Comparison of ENCODE assay signal across 9 cellular contexts in genomic region chr5:32504923-32505596, GRCh38.
DNase-seq lines count a peak whose midpoint lies in the region; ATAC-seq and TF ChIP-seq lines count a peak whose summit lies in the region.
"Had no signal": no experiment of that assay in that cellular context is flagged by ENCODE, and none has a peak within 500 bp of the region (broad histone marks: within the 10 kb centered on the region; RNA-seq: fewer than 3 reads in every experiment).

No MANE protein-coding gene starts in this region.

- H3K27me3 ChIP-seq in MG63: no peaks in the 10 kb centered on the region

- H3K36me3 Mint-ChIP-seq in T-helper 2 cell treated with Interferon-gamma antibody and Interleukin-4, amounts not matched to agents 5 μg/mL and 100 μg/mL, for 36 hours (ENCODE audit: low read depth): no peaks in the 10 kb centered on the region

- no peaks in the 10 kb centered on the region for H3K36me3 ChIP-seq in MG63

- peaks cover 15% of the 10 kb centered on the region for H3K27me3 Mint-ChIP-seq in T-helper 2 cell treated with Interferon-gamma antibody and Interleukin-4, amounts not matched to agents 5 μg/mL and 100 μg/mL, for 36 hours (ENCODE audit: low read depth)

- H3K4me3 ChIP-seq in MG63 (no peak overlapping the region), fibroblast of villous mesenchyme (ENCODE audit: low read depth, low read length) (peak overlapping the region; percentile 1)

- TF ChIP-seq CTCF in fibroblast of villous mesenchyme (IDR thresholded peaks at IDR 0.05; ENCODE audit: insufficient read depth, low read depth, low read length): no peak

- ATAC-seq in GM21526 (IDR thresholded peaks at IDR 0.05; ENCODE audit: low FRiP score, unreplicated experiment) (no peak), HG03196 (IDR thresholded peaks at IDR 0.05; ENCODE audit: unreplicated experiment) (no peak), HG03571 (IDR thresholded peaks at IDR 0.05; ENCODE audit: unreplicated experiment) (no peak)

- peaks cover 31% of the 10 kb centered on the region for H3K4me1 Mint-ChIP-seq in T-helper 2 cell treated with Interferon-gamma antibody and Interleukin-4, amounts not matched to agents 5 μg/mL and 100 μg/mL, for 36 hours (ENCODE audit: low read depth)

- peak overlapping the region; percentile 11 for H3K4me3 Mint-ChIP-seq in T-helper 2 cell treated with Interferon-gamma antibody and Interleukin-4, amounts not matched to agents 5 μg/mL and 100 μg/mL, for 36 hours
- H3K4me3 Mint-ChIP-seq: activated naive CD8-positive, alpha-beta T cell had no signal

- H3K9me3 Mint-ChIP-seq in T-helper 2 cell treated with Interferon-gamma antibody and Interleukin-4, amounts not matched to agents 5 μg/mL and 100 μg/mL, for 36 hours: no peaks in the 10 kb centered on the region

- peak; percentile 65 for DNase-seq in CMK (ENCODE audit: low read depth)
- DNase-seq in MG63: peak; percentile 90
- no peak for DNase-seq in T-helper 2 cell treated with Interferon-gamma antibody and Interleukin-4, amounts not matched to agents 5 μg/mL and 100 μg/mL, for 36 hours (ENCODE audit: low spot score)
- DNase-seq in fibroblast of villous mesenchyme (ENCODE audit: low read depth): peak; percentile 96
- DNase-seq in pons (ENCODE audit: low spot score): peak; percentile 58

- H3K9me3 ChIP-seq in MG63: no peaks in the 10 kb centered on the region

- no peak overlapping the region for H3K27ac Mint-ChIP-seq in T-helper 2 cell treated with Interferon-gamma antibody and Interleukin-4, amounts not matched to agents 5 μg/mL and 100 μg/mL, for 36 hours
- H3K27ac Mint-ChIP-seq: activated naive CD8-positive, alpha-beta T cell had no signal
